Comparison of ENCODE assay signal across 10 cellular contexts in genomic region chr1:205301842-205302588, GRCh38. TPM values are rescaled to one million over a fixed set of nuclear protein-coding genes. Genes with fewer than 3 reads are reported as not detected.
DNase-seq lines count a peak whose midpoint lies in the region; ATAC-seq, FAIRE-seq and TF ChIP-seq lines count a peak whose summit lies in the region.
"Had no signal": no experiment of that assay in that cellular context is flagged by ENCODE, and none has a peak within 500 bp of the region (broad histone marks: within the 10 kb centered on the region; RNA-seq: fewer than 3 reads in every experiment).

No MANE protein-coding gene starts in this region.

- FAIRE-seq in urothelium cell line (lab: Jason Lieb, UNC): no peak

- H3K4me1 ChIP-seq in A673 (ENCODE audit: insufficient read depth, low read length, poor library complexity, severe bottlenecking): peaks cover 30% of the 10 kb centered on the region
- peaks cover 83% of the 10 kb centered on the region for H3K4me1 ChIP-seq in mesodermal cell (ENCODE audit: control insufficient read depth, insufficient read depth, low read length, poor library complexity, severe bottlenecking)

- POLR2A ChIA-PET in A673 (lab: Charles Lee; ENCODE audit: low non-redundant PET): no interaction called here

- TF ChIP-seq CTCF in A673 (conservative IDR thresholded peaks at IDR 0.05; ENCODE audit: low read depth, low read length) (no peak), chondrocyte (IDR thresholded peaks at IDR 0.05) (no peak)

- intact Hi-C loops in A673 (cut with micrococcal nuclease; ENCODE audit: unreplicated experiment): no loop called here

- no peak overlapping the region for H3K4me3 ChIP-seq in A673 (ENCODE audit: low read depth, low read length, poor library complexity, severe bottlenecking)
- no peak overlapping the region for H3K4me3 ChIP-seq in mesodermal cell (ENCODE audit: extremely low read depth, insufficient read depth, low read length, poor library complexity, severe bottlenecking)
- H3K4me3 ChIP-seq: BLaER1 treated with 17β-estradiol and CSF1 and Interleukin-3, amounts not matched to agents 10 nM and 100 nM had no signal

- H3K9me3 ChIP-seq in A673 (ENCODE audit: low read depth, low read length, poor library complexity, severe bottlenecking) (no peaks in the 10 kb centered on the region), mesodermal cell (ENCODE audit: control insufficient read depth, low read length) (no peaks in the 10 kb centered on the region)
- H3K9me3 ChIP-seq: BLaER1 treated with 17β-estradiol and CSF1 and Interleukin-3, amounts not matched to agents 10 nM and 100 nM had no signal

- H3K4me1 Mint-ChIP-seq in IgD-negative memory B cell (peaks cover 22 to 42% (median 29%) of the 10 kb centered on the region in 3 donors), chondrocyte (ENCODE audit: low read depth) (peaks cover 52% of the 10 kb centered on the region)

- peak overlapping the region; percentile 20 for H3K27ac ChIP-seq in A673 (ENCODE audit: low read depth, low read length, poor library complexity, severe bottlenecking)
- peak overlapping the region; percentile 100 for H3K27ac ChIP-seq in mesodermal cell (ENCODE audit: low read depth, low read length, severe bottlenecking)
- H3K27ac ChIP-seq: BLaER1 treated with 17β-estradiol and CSF1 and Interleukin-3, amounts not matched to agents 10 nM and 100 nM had no signal

- H3K4me3 Mint-ChIP-seq in IgD-negative memory B cell (peak overlapping the region in 3 of 4 donors; percentile 23 to 51 (median 38)), chondrocyte (ENCODE audit: unreplicated experiment) (no peak overlapping the region)

- peak overlapping the region; percentile 58 to 96 (median 86) for H3K27ac Mint-ChIP-seq in IgD-negative memory B cell
- peak overlapping the region; percentile 98 for H3K27ac Mint-ChIP-seq in chondrocyte (ENCODE audit: unreplicated experiment)

- no peak for ATAC-seq in HG03460 (IDR thresholded peaks at IDR 0.05; ENCODE audit: unreplicated experiment)

- WGBS in mesodermal cell (ENCODE audit: insufficient coverage in 2 of 2), 2 experiments: 38 to 86% methylated on average over 1 to 4 of the region's 6 CpGs

- no TSS peak for BruUV-seq in A673 (replicated peaks; lab: Mats Ljungman, UMichigan)

- H3K36me3 Mint-ChIP-seq in IgD-negative memory B cell (peaks cover 3% of the 10 kb centered on the region), chondrocyte (ENCODE audit: low read depth) (peaks cover 18% of the 10 kb centered on the region)

- H3K27me3 Mint-ChIP-seq in IgD-negative memory B cell (no peaks in the 10 kb centered on the region), chondrocyte (ENCODE audit: low read depth) (no peaks in the 10 kb centered on the region)

- H3K9me3 Mint-ChIP-seq in IgD-negative memory B cell (no peaks in the 10 kb centered on the region), chondrocyte (ENCODE audit: low read depth) (no peaks in the 10 kb centered on the region)

- no peaks in the 10 kb centered on the region for H3K36me3 ChIP-seq in A673 (ENCODE audit: insufficient read depth, low read length, poor library complexity, severe bottlenecking)
- peaks cover 55% of the 10 kb centered on the region for H3K36me3 ChIP-seq in mesodermal cell (ENCODE audit: control insufficient read depth, insufficient read depth, low read length)

- no peaks in the 10 kb centered on the region for H3K27me3 ChIP-seq in A673 (replicated peaks; ENCODE audit: insufficient read depth, low read depth, low read length, poor library complexity)

- CTCF ChIA-PET in A673 (lab: Charles Lee): no interaction called here

- no peak for DNase-seq in A673 (ENCODE audit: low spot score)
- DNase-seq in chondrocyte (ENCODE audit: low spot score): no peak
- no peak for DNase-seq in activated CD8-positive, alpha-beta memory T cell treated with anti-CD3 and anti-CD28 coated beads, Interleukin-2, amount 50 U/mL, for 4 hours
- no peak for DNase-seq in urothelium cell line (ENCODE audit: low spot score)
- no peak for DNase-seq in HCEC 1CT

RNA-seq across cellular contexts. Expression of gene NUAK2, which starts 19.5 kb away (rescaled TPM):
- total RNA-seq in A673 (2021): 0.45 and 0.83 TPM in 2 replicates
- polyA plus RNA-seq in IgD-negative memory B cell: 91.9 TPM
- total RNA-seq in chondrocyte: 1.7 to 3.3 TPM (median 3.3 TPM) in 3 replicates
- 10.4 TPM for polyA plus RNA-seq in mesodermal cell (2013, experiment 1 of 2)
- polyA plus RNA-seq in mesodermal cell (2013, experiment 2 of 2): 8.3 TPM

RNA-seq across cellular contexts. Expression of gene KLHDC8A, which starts 54.7 kb away (rescaled TPM):
- total RNA-seq in A673 (2021): 0.39 TPM in 1 of 2 replicates, not detected in the other
- 0.20 TPM for polyA plus RNA-seq in IgD-negative memory B cell
- total RNA-seq in chondrocyte: 0.12 TPM in 1 of 3 replicates, not detected in the others
- 5.5 TPM for polyA plus RNA-seq in mesodermal cell (2013, experiment 1 of 2)
- 2.7 TPM for polyA plus RNA-seq in mesodermal cell (2013, experiment 2 of 2)
- total RNA-seq: fibroblast of villous mesenchyme had no signal
